24 cellular contexts compared by ENCODE assay signal in genomic region chr14:69366069-69366468, GRCh38.
"Had no signal": no experiment of that assay in that cellular context is flagged by ENCODE, and none has a peak within 500 bp of the region (broad histone marks: within the 10 kb centered on the region; RNA-seq: fewer than 3 reads in every experiment).

No MANE protein-coding gene starts in this region.

- H3K79me2 ChIP-seq: hepatocyte had no signal

- H3K36me3 ChIP-seq: heart right ventricle, left ventricle myocardium inferior, neural progenitor cell, neutrophil, ovary, right atrium auricular region, right lobe of liver, spleen, thyroid gland, transverse colon, upper lobe of left lung had no signal

- H3K27ac ChIP-seq: heart right ventricle, hepatocyte, left ventricle myocardium inferior, neural progenitor cell, neutrophil, ovary, right atrium auricular region, right lobe of liver, skin epidermis, spleen, thyroid gland, transverse colon, upper lobe of left lung had no signal

- H3K4me2 ChIP-seq: hepatocyte, neural progenitor cell had no signal

- H3K4me1 ChIP-seq: left ventricle myocardium inferior, neural progenitor cell, right atrium auricular region, right lobe of liver, spleen, thyroid gland, transverse colon, upper lobe of left lung had no signal

- H3K9me3 ChIP-seq: heart right ventricle, left ventricle myocardium inferior, neutrophil, ovary, right atrium auricular region, right lobe of liver, spleen, thyroid gland, transverse colon, upper lobe of left lung had no signal

- DNase-seq: heart right ventricle; islet precursor cell; left ventricle myocardium inferior; mesendoderm; naive B cell; natural killer cell; nephron progenitor cell; occipital lobe; ovary; right lobe of liver; spleen; stimulated activated CD4-positive, alpha-beta T cell treated with anti-CD3 and anti-CD28 coated beads, Interleukin-4, amount 100 ng/mL, for 24 hours; stimulated activated naive CD4-positive, alpha-beta T cell; stimulated activated naive CD8-positive, alpha-beta T cell treated with anti-CD3 and anti-CD28 coated beads, Interleukin-15, amount 100 ng/mL, for 72 hours; substantia nigra; thyroid gland; transverse colon; upper lobe of left lung had no signal

- H3K4me3 ChIP-seq: heart right ventricle, hepatocyte, left ventricle myocardium inferior, lung, neural progenitor cell, ovary, right atrium auricular region, right lobe of liver, skin epidermis, spleen, thyroid gland, transverse colon, upper lobe of left lung had no signal

- H3K27me3 ChIP-seq: heart right ventricle, hepatocyte, neural progenitor cell, neutrophil, ovary, right atrium auricular region, right lobe of liver, spleen, thyroid gland, upper lobe of left lung had no signal

- H2AFZ ChIP-seq: hepatocyte, neural progenitor cell had no signal
